ENCODE assay signal across 32 cellular contexts in the genomic region with DNA sequence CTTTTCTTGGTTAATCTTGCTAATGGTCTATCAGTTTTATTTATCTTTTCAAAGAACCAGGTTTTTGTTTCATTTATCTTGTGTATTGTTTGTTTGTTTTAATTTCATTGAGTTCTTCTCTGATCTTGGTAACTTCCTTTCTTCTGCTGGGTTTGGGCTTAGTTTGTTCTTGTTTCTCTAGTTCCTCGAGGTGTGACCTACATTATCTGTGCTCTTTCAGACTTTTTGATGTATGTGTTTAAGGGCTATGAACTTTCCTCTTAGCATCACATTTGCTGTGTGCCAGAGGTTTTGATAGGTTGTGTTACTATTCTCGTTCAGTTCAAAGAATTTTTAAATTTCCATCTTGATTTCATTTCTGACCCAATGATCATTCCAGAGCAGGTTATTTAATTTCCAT.
"Had no signal": no experiment of that assay in that cellular context is flagged by ENCODE, and none has a peak within 500 bp of the region (broad histone marks: within the 10 kb centered on the region; RNA-seq: fewer than 3 reads in every experiment).

No MANE protein-coding gene starts in this region.

- DNase-seq: activated B cell treated with CpG ODN at 0.5 μM for 24 hours; activated CD4-positive, alpha-beta T cell treated with anti-CD3 and anti-CD28 coated beads, Interleukin-2, amount 10 ng/mL, durations not matched to agents 24 days and 14 days; activated CD4-positive, alpha-beta T cell treated with anti-CD3 and anti-CD28 coated beads, Interleukin-2, amount 50 U/mL, for 4 hours; activated CD4-positive, CD25-positive, alpha-beta regulatory T cell treated with anti-CD3 and anti-CD28 coated beads, Interleukin-2, amount 50 U/mL, for 72 hours; activated CD8-positive, alpha-beta T cell treated with anti-CD3 and anti-CD28 coated beads, Interleukin-2, amount 10 ng/mL, durations not matched to agents 7 days and 5 days; activated gamma-delta T cell treated with Interleukin-2 at 50 U/mL for 16 hours; activated naive CD4-positive, alpha-beta T cell treated with anti-CD3 and anti-CD28 coated beads for 36 hours; activated naive CD8-positive, alpha-beta T cell treated with anti-CD3 and anti-CD28 coated beads, Interleukin-2, amount 10 ng/mL, durations not matched to agents 7 days and 5 days; activated T-cell treated with anti-CD3 and anti-CD28 coated beads, Interleukin-2, amount 50 U/mL, for 24 hours; body of pancreas; cerebellar nuclear complex; Kasumi-1; KG1; MG63; NCI-H1048; NCI-H1105 treated with DMSO at 0.1 percent for 48 hours; NCI-H1436 treated with DMSO at 0.1 percent for 48 hours; NCI-H1694 treated with DMSO at 0.1 percent for 48 hours; NCI-H2029; NCI-H345; NCI-H524 treated with DMSO at 0.1 percent for 48 hours; NK-92 treated with Interleukin-12 subunit alpha and Interleukin-12 subunit beta, amount 100 ng/mL, for 24 hours; PC-3; Peyer's patch; RPMI8226; SHP77 treated with DMSO at 0.1 percent for 48 hours; SK-N-SH; T-helper 2 cell; T-helper 9 cell had no signal

- ATAC-seq: activated CD8-positive, alpha-beta T cell treated with anti-CD3 and anti-CD28 coated beads, Interleukin-2, amount 10 ng/mL, durations not matched to agents 7 days and 5 days; body of pancreas; PC-3 had no signal

- H3K36me3 ChIP-seq: breast epithelium, MG63, Peyer's patch, SJSA1 had no signal

- H3K27me3 ChIP-seq: body of pancreas, breast epithelium, MG63, Peyer's patch had no signal

- H3K27ac Mint-ChIP-seq: activated B cell treated with CpG ODN at 0.5 μM for 24 hours; activated CD4-positive, alpha-beta T cell treated with anti-CD3 and anti-CD28 coated beads, Interleukin-2, amount 10 ng/mL, durations not matched to agents 24 days and 14 days; activated CD8-positive, alpha-beta T cell treated with anti-CD3 and anti-CD28 coated beads, Interleukin-2, amount 10 ng/mL, durations not matched to agents 7 days and 5 days; activated naive CD4-positive, alpha-beta T cell treated with anti-CD3 and anti-CD28 coated beads for 36 hours; activated naive CD8-positive, alpha-beta T cell treated with anti-CD3 and anti-CD28 coated beads, Interleukin-2, amount 10 ng/mL, durations not matched to agents 7 days and 5 days; activated T-cell treated with anti-CD3 and anti-CD28 coated beads, Interleukin-2, amount 50 U/mL, for 24 hours had no signal

- H3K27ac ChIP-seq: body of pancreas, breast epithelium, Peyer's patch, SJSA1, VCaP had no signal

- H3K4me1 Mint-ChIP-seq: activated B cell treated with CpG ODN at 0.5 μM for 24 hours had no signal

- H3K27me3 Mint-ChIP-seq: activated naive CD8-positive, alpha-beta T cell treated with anti-CD3 and anti-CD28 coated beads, Interleukin-2, amount 10 ng/mL, durations not matched to agents 7 days and 5 days; activated T-cell treated with anti-CD3 and anti-CD28 coated beads, Interleukin-2, amount 50 U/mL, for 24 hours had no signal

- H3K9me3 ChIP-seq: body of pancreas, breast epithelium, MG63, Peyer's patch, SJSA1, SK-N-SH had no signal

- H3K4me3 ChIP-seq: body of pancreas, breast epithelium, MG63, Peyer's patch, SJSA1 had no signal

- H3K4me3 Mint-ChIP-seq: activated B cell treated with CpG ODN at 0.5 μM for 24 hours; activated CD4-positive, alpha-beta T cell treated with anti-CD3 and anti-CD28 coated beads, Interleukin-2, amount 10 ng/mL, durations not matched to agents 24 days and 14 days; activated CD8-positive, alpha-beta T cell treated with anti-CD3 and anti-CD28 coated beads, Interleukin-2, amount 10 ng/mL, durations not matched to agents 7 days and 5 days; activated naive CD4-positive, alpha-beta T cell treated with anti-CD3 and anti-CD28 coated beads for 36 hours; activated naive CD8-positive, alpha-beta T cell treated with anti-CD3 and anti-CD28 coated beads, Interleukin-2, amount 10 ng/mL, durations not matched to agents 7 days and 5 days; activated T-cell treated with anti-CD3 and anti-CD28 coated beads, Interleukin-2, amount 50 U/mL, for 24 hours had no signal

- H3K4me1 ChIP-seq: body of pancreas, breast epithelium, Peyer's patch, SJSA1 had no signal
